ENCODE assay signal across 10 cellular contexts in genomic region chr12:105234197-105234596, GRCh38. TPM values are rescaled to one million over a fixed set of nuclear protein-coding genes. Genes with fewer than 3 reads are reported as not detected.
DNase-seq lines count a peak whose midpoint lies in the region; ATAC-seq and TF ChIP-seq lines count a peak whose summit lies in the region.
"Had no signal": no experiment of that assay in that cellular context is flagged by ENCODE, and none has a peak within 500 bp of the region (broad histone marks: within the 10 kb centered on the region; RNA-seq: fewer than 3 reads in every experiment).

No MANE protein-coding gene starts in this region.

- H3K4me1 ChIP-seq in heart right ventricle: peaks cover 9 to 64% (median 60%) of the 10 kb centered on the region in 9 donors
- peaks cover 21% of the 10 kb centered on the region for H3K4me1 ChIP-seq in mammary epithelial cell (ENCODE audit: insufficient read depth, low read length)
- peaks cover 29% of the 10 kb centered on the region for H3K4me1 ChIP-seq in mucosa of stomach (ENCODE audit: control insufficient read depth, insufficient read depth, low read length)
- peaks cover 40% of the 10 kb centered on the region for H3K4me1 ChIP-seq in upper lobe of right lung

- H3K27ac ChIP-seq in heart right ventricle: peak overlapping the region in 8 of 10 donors; percentile 4 to 98 (median 96)
- no peak overlapping the region for H3K27ac ChIP-seq in mammary epithelial cell (ENCODE audit: insufficient read depth, low read depth, low read length)
- H3K27ac ChIP-seq in upper lobe of right lung: peak overlapping the region; percentile 91

- DNase-seq in heart right ventricle (no peak), left cardiac atrium (no peak), mammary epithelial cell (no peak), upper lobe of right lung (no peak), MV-4-11 (lab: John Stamatoyannopoulos, UW) (no peak), NCI-H748 (lab: John Stamatoyannopoulos, UW; ENCODE audit: unreplicated experiment) (no peak)
- DNase-seq: DMS53 had no signal

- H3K4me3 ChIP-seq in heart right ventricle (peak overlapping the region in 8 of 10 donors; percentile 58 to 97 (median 86)), mammary epithelial cell (replicated peaks in 1 of 3; ENCODE audit: insufficient read depth in 1 of 3, low read depth in 2 of 3, low read length in 3 of 3) (peak overlapping the region in 1 of 3 experiments; percentile 92), mucosa of stomach (ENCODE audit: low read length) (no peak overlapping the region), upper lobe of right lung (peak overlapping the region; percentile 74)

- H3K27me3 ChIP-seq in heart right ventricle (no peaks in the 10 kb centered on the region), mammary epithelial cell (ENCODE audit: insufficient read depth, low read length) (no peaks in the 10 kb centered on the region), mucosa of stomach (ENCODE audit: control insufficient read depth, insufficient read depth, low read length) (no peaks in the 10 kb centered on the region), upper lobe of right lung (no peaks in the 10 kb centered on the region)
- H3K27me3 ChIP-seq: gastroesophageal sphincter had no signal

- ATAC-seq in heart right ventricle (no peak), left cardiac atrium (no peak), upper lobe of right lung (no peak), GM18870 (IDR thresholded peaks at IDR 0.05; ENCODE audit: unreplicated experiment) (no peak)
- ATAC-seq: gastroesophageal sphincter had no signal

- in situ Hi-C loops in mammary epithelial cell (cut with MboI; ENCODE audit: low sequenced_read_pairs in 2 of 2): no loop called here

- WGBS in heart right ventricle, 2 donors: 71 to 73% methylated on average over 1 of the region's 1 CpG
- WGBS in mammary epithelial cell (ENCODE audit: low coverage, missing lambda C conversion rate): 100% methylated on average over 1 of the region's 1 CpG

- H3K9me3 ChIP-seq in heart right ventricle (no peaks in the 10 kb centered on the region), mammary epithelial cell (replicated peaks; ENCODE audit: insufficient read depth, low read length) (no peaks in the 10 kb centered on the region), mucosa of stomach (ENCODE audit: control insufficient read depth, low read length) (no peaks in the 10 kb centered on the region), upper lobe of right lung (no peaks in the 10 kb centered on the region)
- H3K9me3 ChIP-seq: gastroesophageal sphincter had no signal

- dilution Hi-C loops in mammary epithelial cell (cut with HindIII; ENCODE audit: low sequenced_read_pairs): no loop called here

- CTCF ChIA-PET in mammary epithelial cell (lab: Charles Lee; ENCODE audit: low non-redundant PET): no interaction called here

- no peaks in the 10 kb centered on the region for H4K20me1 ChIP-seq in mammary epithelial cell (ENCODE audit: insufficient read depth, low read length)

- H3K9ac ChIP-seq in mammary epithelial cell (ENCODE audit: insufficient read depth, low read length) (peak overlapping the region; percentile 68), mucosa of stomach (ENCODE audit: low read length) (peak overlapping the region; percentile 80)

- peak overlapping the region; percentile 81 for H3K4me2 ChIP-seq in mammary epithelial cell (ENCODE audit: insufficient read depth, low read depth, low read length)

- peaks cover 0 to 14% (median 0%) of the 10 kb centered on the region in 9 donors for H3K36me3 ChIP-seq in heart right ventricle
- no peaks in the 10 kb centered on the region for H3K36me3 ChIP-seq in mammary epithelial cell (ENCODE audit: insufficient read depth, low read length)
- H3K36me3 ChIP-seq in mucosa of stomach (ENCODE audit: control insufficient read depth, insufficient read depth, low read length): no peaks in the 10 kb centered on the region
- no peaks in the 10 kb centered on the region for H3K36me3 ChIP-seq in upper lobe of right lung

- BruUV-seq in mammary epithelial cell (replicated peaks; lab: Mats Ljungman, UMichigan): no TSS peak

- intact Hi-C loops in heart right ventricle (cut with DNase I): no loop called here
- intact Hi-C loops in left cardiac atrium (cut with DNase I): no loop called here
- intact Hi-C loops in mammary epithelial cell (cut with micrococcal nuclease): no loop called here
- intact Hi-C loops in upper lobe of right lung (cut with DNase I): no loop called here

- peaks cover 62% of the 10 kb centered on the region for H3K79me2 ChIP-seq in mammary epithelial cell (ENCODE audit: insufficient read depth, low read length)

- TF ChIP-seq CTCF in heart right ventricle (IDR thresholded peaks at IDR 0.05): no peak
- TF ChIP-seq CTCF in mammary epithelial cell (conservative IDR thresholded peaks at IDR 0.05 in 1 of 2, IDR thresholded peaks at IDR 0.05 in 1 of 2; ENCODE audit: extremely low read depth in 1 of 2, insufficient read depth in 1 of 2, low read depth in 1 of 2, low read length in 2 of 2): no peak
- TF ChIP-seq CTCF in upper lobe of right lung (IDR thresholded peaks at IDR 0.05): no peak

- no peak overlapping the region for H2AFZ ChIP-seq in mammary epithelial cell (ENCODE audit: low read depth, low read length)

RNA-seq across cellular contexts. Expression of gene APPL2, which starts 1.8 kb away (rescaled TPM):
- total RNA-seq in heart right ventricle (10 to 100 TPM; 14.1 to 28.9 (median 19.4) TPM), left cardiac atrium (10 to 100 TPM; 18.2 to 19.2 TPM), mammary epithelial cell (10 to 100 TPM; 32.1 to 36.0 TPM), upper lobe of right lung (30.9 TPM)
- polyA plus RNA-seq in heart right ventricle (10 to 100 TPM in 1 of 2 donors, 1 to 10 TPM in 1; 8.4 to 15.2 TPM), mammary epithelial cell (13.2 TPM)
- polyA minus RNA-seq in mammary epithelial cell: 6.7 TPM
